ENCODE assay signal across 17 cellular contexts in the genomic region with DNA sequence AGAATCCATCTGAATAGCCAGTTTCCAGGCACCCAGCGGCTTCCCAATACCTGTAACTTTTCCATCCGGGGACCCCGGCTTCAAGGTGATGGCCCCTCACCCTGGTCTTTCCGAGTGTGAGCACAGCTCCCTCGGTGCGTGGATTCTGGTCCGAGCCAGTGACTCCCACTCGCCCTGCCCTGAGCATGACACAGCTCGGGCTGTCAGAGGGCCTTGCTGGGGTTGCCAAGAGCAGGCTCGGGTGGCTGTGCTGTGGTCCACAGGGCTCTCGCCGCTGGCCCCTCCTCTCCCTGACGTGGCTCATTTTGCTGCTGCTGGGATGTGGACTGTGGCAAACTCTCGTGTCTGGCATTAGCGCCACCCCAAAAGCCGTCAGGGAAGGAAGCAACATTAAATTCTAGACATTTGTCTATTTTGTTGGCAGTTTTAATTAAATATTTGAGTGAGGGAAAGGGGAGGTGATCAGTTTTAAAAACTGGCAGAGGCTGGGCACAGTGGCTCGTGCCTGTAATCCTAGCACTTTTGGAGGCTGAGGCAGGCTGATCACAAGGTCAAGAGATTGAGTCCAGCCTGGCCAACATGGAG. TPM values are rescaled to one million over a fixed set of nuclear protein-coding genes. Genes with fewer than 3 reads are reported as not detected.
DNase-seq lines count a peak whose midpoint lies in the region; ATAC-seq and TF ChIP-seq lines count a peak whose summit lies in the region.
"Had no signal": no experiment of that assay in that cellular context is flagged by ENCODE, and none has a peak within 500 bp of the region (broad histone marks: within the 10 kb centered on the region; RNA-seq: fewer than 3 reads in every experiment).

No MANE protein-coding gene starts in this region.

- TF ChIP-seq RAD21 in SK-N-SH (IDR thresholded peaks at IDR 0.05; ENCODE audit: low read length) = no peak

- peak; percentile 19 for DNase-seq in SK-N-SH
- peak; percentile 27 for DNase-seq in 8988T
- peak; percentile 6 for DNase-seq in activated T-helper 2 cell treated with anti-CD3 and anti-CD28 coated beads, Interferon-gamma antibody, Interleukin-2, Interleukin-4, amounts not matched to agents 10 μg/mL and 5 μg/mL and 100 μg/mL, durations not matched to agents 14 hours and 24 hours and 36 hours (ENCODE audit: low spot score)
- no peak for DNase-seq in neuronal stem cell (ENCODE audit: low spot score)
- no peak for DNase-seq in glutamatergic neuron
- no peak for DNase-seq in NK-92 treated with Interleukin-12 subunit alpha and Interleukin-12 subunit beta, amount 100 ng/mL, for 24 hours (lab: John Stamatoyannopoulos, UW)
- DNase-seq: DMS 273 treated with DMSO at 0.1 percent for 48 hours, NCI-H1417, NCI-H2029 treated with DMSO at 0.1 percent for 48 hours, NCI-H510A treated with DMSO at 0.1 percent for 48 hours, SIG-M5 had no signal

- ATAC-seq in SK-N-SH treated with all-trans-retinoic acid at 6 μM for 48 hours = no peak
- ATAC-seq in stimulated activated memory B cell treated with anti-CD40 and anti-IgM and Interleukin-4, amounts not matched to agents 10 μg/mL and 1 μg/mL and 100 μg/mL, for 72 hours = no peak

- no peaks in the 10 kb centered on the region for H3F3A ChIP-seq in SK-N-SH (replicated peaks; ENCODE audit: insufficient read depth)

- H3K9me2 ChIP-seq in SK-N-SH = no peaks in the 10 kb centered on the region

- H2BK12ac ChIP-seq in neuronal stem cell (ENCODE audit: low read length) = no peak overlapping the region

- H3K4me2 ChIP-seq in SK-N-SH (no peak overlapping the region), neuronal stem cell (ENCODE audit: insufficient read depth, low read length, poor library complexity, severe bottlenecking) (no peak overlapping the region)
- H3K4me2 ChIP-seq: BLaER1 treated with 17β-estradiol and CSF1 and Interleukin-3, amounts not matched to agents 10 nM and 100 nM; KMS-11 had no signal

- peaks cover 3% of the 10 kb centered on the region in 2 experiments; a peak in 2 of 4 replicates for H3K4me1 ChIP-seq in SK-N-SH (ENCODE audit: control insufficient read depth in 1 of 2, insufficient read depth in 2 of 2, low read depth in 1 of 2, low read length in 1 of 2)
- H3K4me1 ChIP-seq in neuronal stem cell (ENCODE audit: control insufficient read depth in 2 of 2, insufficient read depth in 1 of 2, low read depth in 1 of 2, low read length in 2 of 2) = peaks cover 2 to 3% of the 10 kb centered on the region in 2 donors

- H3K9me3 ChIP-seq in SK-N-SH = no peaks in the 10 kb centered on the region
- peaks cover 0 to 4% of the 10 kb centered on the region in 2 donors for H3K9me3 ChIP-seq in neuronal stem cell (replicated peaks in 1 of 2; ENCODE audit: control insufficient read depth in 2 of 2, insufficient read depth in 1 of 2, low read depth in 1 of 2, low read length in 2 of 2)
- H3K9me3 ChIP-seq: BLaER1 treated with 17β-estradiol and CSF1 and Interleukin-3, amounts not matched to agents 10 nM and 100 nM had no signal

- H3K27me3 ChIP-seq in SK-N-SH (ENCODE audit: insufficient read depth) (no peaks in the 10 kb centered on the region), neuronal stem cell (ENCODE audit: control insufficient read depth in 3 of 3, insufficient read depth in 3 of 3, low read depth in 1 of 3, low read length in 3 of 3) (peaks cover 0 to 2% (median 0%) of the 10 kb centered on the region in 3 experiments)
- H3K27me3 ChIP-seq: BLaER1 treated with 17β-estradiol and CSF1 and Interleukin-3, amounts not matched to agents 10 nM and 100 nM had no signal

- TF ChIP-seq EP300 in SK-N-SH (IDR thresholded peaks at IDR 0.05; ENCODE audit: borderline replicate concordance in 1 of 2, low read depth in 1 of 2, low read length in 1 of 2) = no peak

- no peak overlapping the region for H3K23ac ChIP-seq in neuronal stem cell (ENCODE audit: low read depth, low read length, poor library complexity)

- H2BK120ac ChIP-seq in neuronal stem cell (ENCODE audit: low read depth, low read length) = no peak overlapping the region

- peaks cover 3% of the 10 kb centered on the region for H3K4me1 Mint-ChIP-seq in activated T-helper 2 cell treated with anti-CD3 and anti-CD28 coated beads, Interferon-gamma antibody, Interleukin-2, Interleukin-4, amounts not matched to agents 10 μg/mL and 5 μg/mL and 100 μg/mL, durations not matched to agents 14 hours and 24 hours and 36 hours (ENCODE audit: low read depth)
- H3K4me1 Mint-ChIP-seq in glutamatergic neuron (ENCODE audit: low read depth, unreplicated experiment) = peaks cover 5% of the 10 kb centered on the region
- peaks cover 18% of the 10 kb centered on the region for H3K4me1 Mint-ChIP-seq in stimulated activated memory B cell treated with anti-CD40 and anti-IgM and Interleukin-4, amounts not matched to agents 10 μg/mL and 1 μg/mL and 100 μg/mL, for 72 hours

- no peaks in the 10 kb centered on the region for H3K27me3 Mint-ChIP-seq in activated T-helper 2 cell treated with anti-CD3 and anti-CD28 coated beads, Interferon-gamma antibody, Interleukin-2, Interleukin-4, amounts not matched to agents 10 μg/mL and 5 μg/mL and 100 μg/mL, durations not matched to agents 14 hours and 24 hours and 36 hours (ENCODE audit: low read depth)
- peaks cover 10% of the 10 kb centered on the region for H3K27me3 Mint-ChIP-seq in glutamatergic neuron (ENCODE audit: unreplicated experiment)
- H3K27me3 Mint-ChIP-seq in stimulated activated memory B cell treated with anti-CD40 and anti-IgM and Interleukin-4, amounts not matched to agents 10 μg/mL and 1 μg/mL and 100 μg/mL, for 72 hours = no peaks in the 10 kb centered on the region

- no peak overlapping the region for H3K14ac ChIP-seq in neuronal stem cell (ENCODE audit: low read length)

- H3K4ac ChIP-seq in neuronal stem cell (ENCODE audit: low read length) = no peak overlapping the region

- H3K36me3 Mint-ChIP-seq in activated T-helper 2 cell treated with anti-CD3 and anti-CD28 coated beads, Interferon-gamma antibody, Interleukin-2, Interleukin-4, amounts not matched to agents 10 μg/mL and 5 μg/mL and 100 μg/mL, durations not matched to agents 14 hours and 24 hours and 36 hours (ENCODE audit: low read depth) = peaks cover 48% of the 10 kb centered on the region
- H3K36me3 Mint-ChIP-seq in glutamatergic neuron (ENCODE audit: unreplicated experiment) = no peaks in the 10 kb centered on the region
- H3K36me3 Mint-ChIP-seq in stimulated activated memory B cell treated with anti-CD40 and anti-IgM and Interleukin-4, amounts not matched to agents 10 μg/mL and 1 μg/mL and 100 μg/mL, for 72 hours = peaks cover 15% of the 10 kb centered on the region

- POLR2A ChIA-PET in SK-N-SH (lab: Yijun Ruan, JAX) = no interaction called here

- H3K27ac ChIP-seq in SK-N-SH (ENCODE audit: low read depth in 2 of 2, low read length in 1 of 2) = no peak overlapping the region
- no peak overlapping the region for H3K27ac ChIP-seq in neuronal stem cell (replicated peaks; ENCODE audit: low read length)
- H3K27ac ChIP-seq: 22Rv1; BLaER1 treated with 17β-estradiol and CSF1 and Interleukin-3, amounts not matched to agents 10 nM and 100 nM; KMS-11 had no signal

- H4K91ac ChIP-seq in neuronal stem cell (ENCODE audit: low read depth, low read length, poor library complexity) = no peak overlapping the region

- H3K79me1 ChIP-seq in neuronal stem cell (ENCODE audit: low read depth, low read length) = no peaks in the 10 kb centered on the region

- H3K9ac ChIP-seq in SK-N-SH (no peak overlapping the region), neuronal stem cell (ENCODE audit: low read depth, low read length, poor library complexity) (peak overlapping the region; percentile 7)
- H3K9ac ChIP-seq: BLaER1 treated with 17β-estradiol and CSF1 and Interleukin-3, amounts not matched to agents 10 nM and 100 nM; KMS-11 had no signal

- no peak overlapping the region for H2BK5ac ChIP-seq in neuronal stem cell (ENCODE audit: low read length)

- no peak overlapping the region for H2AFZ ChIP-seq in SK-N-SH (ENCODE audit: low read depth)
- no peak overlapping the region for H2AFZ ChIP-seq in neuronal stem cell (ENCODE audit: low read length)

- no peaks in the 10 kb centered on the region for H3K9me3 Mint-ChIP-seq in activated T-helper 2 cell treated with anti-CD3 and anti-CD28 coated beads, Interferon-gamma antibody, Interleukin-2, Interleukin-4, amounts not matched to agents 10 μg/mL and 5 μg/mL and 100 μg/mL, durations not matched to agents 14 hours and 24 hours and 36 hours
- H3K9me3 Mint-ChIP-seq in glutamatergic neuron (ENCODE audit: unreplicated experiment) = peaks cover 13% of the 10 kb centered on the region
- no peaks in the 10 kb centered on the region for H3K9me3 Mint-ChIP-seq in stimulated activated memory B cell treated with anti-CD40 and anti-IgM and Interleukin-4, amounts not matched to agents 10 μg/mL and 1 μg/mL and 100 μg/mL, for 72 hours

- no peaks in the 10 kb centered on the region for H3K79me2 ChIP-seq in SK-N-SH (ENCODE audit: insufficient read depth)

- no peak for TF ChIP-seq CTCF in SK-N-SH (IDR thresholded peaks at IDR 0.05)
- TF ChIP-seq CTCF in glutamatergic neuron (IDR thresholded peaks at IDR 0.05; ENCODE audit: partially characterized antibody, unreplicated experiment) = no peak

- intact Hi-C loops in activated T-helper 2 cell treated with anti-CD3 and anti-CD28 coated beads, Interferon-gamma antibody, Interleukin-2, Interleukin-4, amounts not matched to agents 10 μg/mL and 5 μg/mL and 100 μg/mL, durations not matched to agents 14 hours and 24 hours and 36 hours (cut with micrococcal nuclease) = no loop called here

- 94% methylated on average over 12 of the region's 17 CpGs for WGBS in SK-N-SH (ENCODE audit: low lambda C conversion rate)
- no CpG with 5 or more reads among the region's 17 CpGs for WGBS in neuronal stem cell (ENCODE audit: extremely low coverage in 2 of 2, insufficient read length in 2 of 2, insufficient replicate concordance in 1 of 2), 2 donors

- CTCF ChIA-PET in SK-N-SH (lab: Yijun Ruan, JAX) = no interaction called here

- H2BK15ac ChIP-seq in neuronal stem cell (ENCODE audit: low read length) = no peak overlapping the region

- H2AK5ac ChIP-seq in neuronal stem cell (ENCODE audit: low read depth, low read length) = no peak overlapping the region

- H4K20me1 ChIP-seq in SK-N-SH (ENCODE audit: insufficient read depth) = no peaks in the 10 kb centered on the region

- H3K4me3 ChIP-seq in SK-N-SH (ENCODE audit: low read depth in 2 of 2, low read length in 1 of 2) (no peak overlapping the region), neuronal stem cell (ENCODE audit: low read length in 2 of 2) (no peak overlapping the region)
- H3K4me3 ChIP-seq: BLaER1 treated with 17β-estradiol and CSF1 and Interleukin-3, amounts not matched to agents 10 nM and 100 nM had no signal

- H3K18ac ChIP-seq in neuronal stem cell (ENCODE audit: low read length) = no peak overlapping the region

- no peak overlapping the region for H3K4me3 Mint-ChIP-seq in activated T-helper 2 cell treated with anti-CD3 and anti-CD28 coated beads, Interferon-gamma antibody, Interleukin-2, Interleukin-4, amounts not matched to agents 10 μg/mL and 5 μg/mL and 100 μg/mL, durations not matched to agents 14 hours and 24 hours and 36 hours (ENCODE audit: low read depth)
- no peak overlapping the region for H3K4me3 Mint-ChIP-seq in glutamatergic neuron (ENCODE audit: unreplicated experiment)
- no peak overlapping the region for H3K4me3 Mint-ChIP-seq in stimulated activated memory B cell treated with anti-CD40 and anti-IgM and Interleukin-4, amounts not matched to agents 10 μg/mL and 1 μg/mL and 100 μg/mL, for 72 hours

- H3K36me3 ChIP-seq in SK-N-SH (replicated peaks in 1 of 2; ENCODE audit: control insufficient read depth in 1 of 2, insufficient read depth in 2 of 2, low read length in 1 of 2) = no peaks in the 10 kb centered on the region
- peaks cover 6 to 23% of the 10 kb centered on the region in 2 donors for H3K36me3 ChIP-seq in neuronal stem cell (replicated peaks in 1 of 2; ENCODE audit: control insufficient read depth in 2 of 2, insufficient read depth in 2 of 2, low read length in 2 of 2)

- no peak overlapping the region for H4K8ac ChIP-seq in neuronal stem cell (ENCODE audit: low read depth, low read length)

- H3K27ac Mint-ChIP-seq in activated T-helper 2 cell treated with anti-CD3 and anti-CD28 coated beads, Interferon-gamma antibody, Interleukin-2, Interleukin-4, amounts not matched to agents 10 μg/mL and 5 μg/mL and 100 μg/mL, durations not matched to agents 14 hours and 24 hours and 36 hours = no peak overlapping the region
- no peak overlapping the region for H3K27ac Mint-ChIP-seq in glutamatergic neuron (ENCODE audit: unreplicated experiment)
- H3K27ac Mint-ChIP-seq in stimulated activated memory B cell treated with anti-CD40 and anti-IgM and Interleukin-4, amounts not matched to agents 10 μg/mL and 1 μg/mL and 100 μg/mL, for 72 hours = no peak overlapping the region

RNA-seq across cellular contexts. Expression of gene ESPNL, which starts 5.6 kb away (rescaled TPM):
- polyA plus RNA-seq in SK-N-SH (2012; rRNA removed) = 0.03 and 0.05 TPM in 2 replicates
- not detected in 2 replicates for polyA plus RNA-seq in SK-N-SH (2012; cell fraction: cytosol; rRNA removed)
- polyA plus RNA-seq in SK-N-SH (2012; cell fraction: nucleus; rRNA removed) = 0.07 and 0.08 TPM in 2 replicates
- 0.07 and 0.14 TPM in 2 replicates for total RNA-seq in activated T-helper 2 cell treated with anti-CD3 and anti-CD28 coated beads, Interferon-gamma antibody, Interleukin-2, Interleukin-4, amounts not matched to agents 10 μg/mL and 5 μg/mL and 100 μg/mL, durations not matched to agents 14 hours and 24 hours and 36 hours
- polyA plus RNA-seq in neuronal stem cell (2013, experiment 1 of 2) = 0.45 TPM
- 0.46 TPM for polyA plus RNA-seq in neuronal stem cell (2013, experiment 2 of 2)
- total RNA-seq in glutamatergic neuron (ENCODE audit: unreplicated experiment) = 0.81 TPM
- total RNA-seq: H4 had no signal

RNA-seq across cellular contexts. Expression of gene SCLY, which starts 33.7 kb away (rescaled TPM):
- polyA plus RNA-seq in SK-N-SH (2012; rRNA removed) = 19.1 and 20.9 TPM in 2 replicates
- 13.0 and 17.2 TPM in 2 replicates for polyA plus RNA-seq in SK-N-SH (2012; cell fraction: cytosol; rRNA removed)
- polyA plus RNA-seq in SK-N-SH (2012; cell fraction: nucleus; rRNA removed) = 25.5 and 29.9 TPM in 2 replicates
- 98.6 and 102 TPM in 2 replicates for total RNA-seq in activated T-helper 2 cell treated with anti-CD3 and anti-CD28 coated beads, Interferon-gamma antibody, Interleukin-2, Interleukin-4, amounts not matched to agents 10 μg/mL and 5 μg/mL and 100 μg/mL, durations not matched to agents 14 hours and 24 hours and 36 hours
- 19.6 TPM for polyA plus RNA-seq in neuronal stem cell (2013, experiment 1 of 2)
- polyA plus RNA-seq in neuronal stem cell (2013, experiment 2 of 2) = 19.6 TPM
- total RNA-seq in glutamatergic neuron (ENCODE audit: unreplicated experiment) = 44.0 TPM

RNA-seq across cellular contexts. Expression of gene KLHL30, which starts 43.9 kb away (rescaled TPM):
- not detected in 2 replicates for polyA plus RNA-seq in SK-N-SH (2012; rRNA removed)
- not detected in 2 replicates for polyA plus RNA-seq in SK-N-SH (2012; cell fraction: cytosol; rRNA removed)
- polyA plus RNA-seq in SK-N-SH (2012; cell fraction: nucleus; rRNA removed) = not detected in 2 replicates
- total RNA-seq in activated T-helper 2 cell treated with anti-CD3 and anti-CD28 coated beads, Interferon-gamma antibody, Interleukin-2, Interleukin-4, amounts not matched to agents 10 μg/mL and 5 μg/mL and 100 μg/mL, durations not matched to agents 14 hours and 24 hours and 36 hours = not detected in 2 replicates
- 0.06 TPM for polyA plus RNA-seq in neuronal stem cell (2013, experiment 1 of 2)
- 0.07 TPM for polyA plus RNA-seq in neuronal stem cell (2013, experiment 2 of 2)
- 3.5 TPM for total RNA-seq in glutamatergic neuron (ENCODE audit: unreplicated experiment)
- total RNA-seq: H4 had no signal

Comparison
In these comparisons a context has a peak if more than half of its experiments do, and no peak if none do; other contexts are left out.
1. DNase-seq: peak in SK-N-SH (single experiment), 8988T (single experiment) and activated T-helper 2 cell treated with anti-CD3 and anti-CD28 coated beads, Interferon-gamma antibody, Interleukin-2, Interleukin-4, amounts not matched to agents 10 μg/mL and 5 μg/mL and 100 μg/mL, durations not matched to agents 14 hours and 24 hours and 36 hours (single experiment); none in neuronal stem cell (single experiment), glutamatergic neuron (single experiment) and NK-92 treated with Interleukin-12 subunit alpha and Interleukin-12 subunit beta, amount 100 ng/mL, for 24 hours (single experiment).